Comparison of ENCODE assay signal across 18 cellular contexts in the genomic region with DNA sequence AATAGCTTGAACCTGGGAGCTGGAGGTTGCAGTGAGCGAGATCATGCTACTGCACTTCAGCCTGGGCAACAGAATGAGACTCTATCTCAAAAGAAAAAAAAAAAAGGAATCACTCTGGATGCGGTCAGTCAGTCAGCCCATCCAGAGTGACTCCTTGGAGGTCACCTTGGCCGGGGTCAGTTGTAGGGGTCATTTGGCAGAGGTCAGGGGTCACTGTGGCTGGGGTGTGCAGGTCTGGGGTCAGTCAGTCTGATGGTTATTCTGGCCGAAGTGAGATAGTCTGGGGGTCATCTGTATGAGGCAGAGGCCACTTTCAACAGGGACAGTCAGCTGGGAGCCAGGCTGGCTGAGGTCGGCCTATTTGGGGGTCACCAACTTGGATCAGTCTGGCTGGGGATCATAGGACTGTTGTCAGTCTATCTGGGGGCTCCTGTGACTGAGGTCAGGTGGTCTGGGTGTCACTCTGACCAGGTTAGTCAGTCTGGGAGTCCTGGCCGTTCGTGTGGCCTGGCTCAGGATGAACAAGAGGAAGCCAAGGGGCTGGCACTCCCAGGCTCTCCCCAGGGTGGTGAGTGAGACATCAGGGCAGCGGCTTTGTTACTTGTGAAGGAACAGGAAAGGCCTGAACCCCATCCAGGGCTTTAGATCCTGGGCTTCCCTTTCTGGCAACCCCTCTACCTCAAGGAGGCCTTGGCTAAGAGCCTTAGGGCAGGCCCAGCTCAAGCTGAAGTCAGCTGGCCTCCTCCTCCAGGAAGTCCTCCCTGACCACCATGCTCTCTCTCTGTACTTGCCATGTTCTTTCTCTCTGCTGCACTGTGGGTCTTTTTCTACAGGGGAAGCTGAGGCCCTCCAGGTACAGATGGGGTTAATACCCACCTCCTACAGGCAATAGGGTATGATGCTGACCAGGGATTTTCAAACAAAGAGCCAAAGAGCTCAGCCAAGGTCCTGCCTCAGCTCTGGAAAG. TPM values are rescaled to one million over a fixed set of nuclear protein-coding genes. Genes with fewer than 3 reads are reported as not detected.
A peak's percentile ranks its signal among the peaks of the same experiment; 100 is the strongest.
DNase-seq lines count a peak whose midpoint lies in the region; ATAC-seq and TF ChIP-seq lines count a peak whose summit lies in the region.
"Had no signal": no experiment of that assay in that cellular context is flagged by ENCODE, and none has a peak within 500 bp of the region (broad histone marks: within the 10 kb centered on the region; RNA-seq: fewer than 3 reads in every experiment).

No MANE protein-coding gene starts in this region.

- peak overlapping the region; percentile 43 for H3K14ac ChIP-seq in trophoblast cell (ENCODE audit: low read length)

- H3K4me3 Mint-ChIP-seq in CD8-positive, alpha-beta memory T cell = no peak overlapping the region

- H3K4ac ChIP-seq in trophoblast cell (ENCODE audit: low read depth, low read length) = peak overlapping the region; percentile 69

- WGBS in trophoblast cell (ENCODE audit: extremely low coverage, insufficient coverage, insufficient read length) = no CpG with 5 or more reads among the region's 8 CpGs

- no peaks in the 10 kb centered on the region for H3K9me3 Mint-ChIP-seq in CD8-positive, alpha-beta memory T cell

- H3K27ac ChIP-seq in KOPT-K1 (ENCODE audit: low read depth, low read length, poor library complexity, severe bottlenecking) (peak overlapping the region; percentile 19), trophoblast cell (ENCODE audit: low read depth, low read length) (no peak overlapping the region), tibial artery (no peak overlapping the region)
- H3K27ac ChIP-seq in CD8-positive, alpha-beta memory T cell (ENCODE audit: low read depth, low read length) = no peak overlapping the region
- H3K27ac ChIP-seq: BLaER1 treated with 17β-estradiol and CSF1 and Interleukin-3, amounts not matched to agents 10 nM and 100 nM; KMS-11; SK-N-MC had no signal

- H4K91ac ChIP-seq in trophoblast cell (ENCODE audit: low read depth, low read length) = peak overlapping the region; percentile 92

- peak overlapping the region; percentile 49 for H2BK5ac ChIP-seq in trophoblast cell (ENCODE audit: low read depth, low read length, poor library complexity)

- H3K4me3 ChIP-seq in epithelial cell of esophagus (ENCODE audit: low read length) = no peak overlapping the region
- no peak overlapping the region for H3K4me3 ChIP-seq in trophoblast cell (ENCODE audit: low read depth, low read length)
- H3K4me3 ChIP-seq in CD8-positive, alpha-beta memory T cell (ENCODE audit: low read length) = no peak overlapping the region
- H3K4me3 ChIP-seq in tibial artery = no peak overlapping the region
- H3K4me3 ChIP-seq: BLaER1 treated with 17β-estradiol and CSF1 and Interleukin-3, amounts not matched to agents 10 nM and 100 nM; SK-N-MC had no signal

- no peaks in the 10 kb centered on the region for H3K4me1 Mint-ChIP-seq in CD8-positive, alpha-beta memory T cell

- peaks cover 35% of the 10 kb centered on the region for H3K79me1 ChIP-seq in trophoblast cell (ENCODE audit: low read length)

- no peak for TF ChIP-seq CTCF in epithelial cell of esophagus (IDR thresholded peaks at IDR 0.05; ENCODE audit: insufficient read depth, low read depth, low read length, missing control alignments)
- no peak for TF ChIP-seq CTCF in tibial artery (IDR thresholded peaks at IDR 0.05)

- H2AK5ac ChIP-seq in trophoblast cell (ENCODE audit: low read length) = peak overlapping the region; percentile 55

- peaks cover 2 to 35% of the 10 kb centered on the region in 2 donors for H3K27me3 Mint-ChIP-seq in CD8-positive, alpha-beta memory T cell

- CTCF ChIA-PET in CD8-positive, alpha-beta memory T cell (lab: Charles Lee) = interaction anchor here (0.6 to 0.7 kb wide), 2 partner anchors 16 to 1129 kb away, joined by 3 read pairs; no protein-coding TSS in a partner anchor

- peak; percentile 9 for DNase-seq in D341Med (ENCODE audit: low spot score)
- peak; percentile 17 for DNase-seq in epithelial cell of esophagus (ENCODE audit: low read depth)
- DNase-seq in trophoblast cell = no peak
- no peak for DNase-seq in CD8-positive, alpha-beta memory T cell
- DNase-seq in tibial artery = no peak
- DNase-seq in NCI-H345 (lab: John Stamatoyannopoulos, UW) = no peak
- DNase-seq: DMS79 treated with DMSO at 0.1 percent for 48 hours, NCI-H1092 treated with DMSO at 0.1 percent for 48 hours, NCI-H146, NCI-H2029 treated with DMSO at 0.1 percent for 48 hours, NCI-H2171, OCI-M1, Right ventricle myocardium superior had no signal

- no peaks in the 10 kb centered on the region for H3K36me3 Mint-ChIP-seq in CD8-positive, alpha-beta memory T cell

- H2BK12ac ChIP-seq in trophoblast cell (ENCODE audit: low read length) = peak overlapping the region; percentile 82

- intact Hi-C loops in tibial artery (cut with DNase I; ENCODE audit: low total_unique reads) = no loop called here

- H3K18ac ChIP-seq in trophoblast cell (ENCODE audit: low read length) = peak overlapping the region; percentile 13

- peak overlapping the region; percentile 69 for H2BK120ac ChIP-seq in trophoblast cell (ENCODE audit: insufficient read depth, low read length, poor library complexity)

- H4K12ac ChIP-seq in trophoblast cell (ENCODE audit: low read depth, low read length) = peak overlapping the region; percentile 22

- H3K9ac ChIP-seq in trophoblast cell (ENCODE audit: low read length) = no peak overlapping the region
- H3K9ac ChIP-seq: BLaER1 treated with 17β-estradiol and CSF1 and Interleukin-3, amounts not matched to agents 10 nM and 100 nM; KMS-11 had no signal

- H3K9me3 ChIP-seq in KOPT-K1 (ENCODE audit: insufficient read depth, low read length, poor library complexity, severe bottlenecking) (no peaks in the 10 kb centered on the region), trophoblast cell (ENCODE audit: insufficient read depth, low read depth, low read length) (peaks cover 3% of the 10 kb centered on the region), tibial artery (no peaks in the 10 kb centered on the region)
- H3K9me3 ChIP-seq in CD8-positive, alpha-beta memory T cell (ENCODE audit: low read length) = no peaks in the 10 kb centered on the region
- H3K9me3 ChIP-seq: BLaER1 treated with 17β-estradiol and CSF1 and Interleukin-3, amounts not matched to agents 10 nM and 100 nM had no signal

- no peak overlapping the region for H3K23ac ChIP-seq in trophoblast cell (ENCODE audit: low read length)

- H2AFZ ChIP-seq in trophoblast cell (ENCODE audit: insufficient read depth, low read length, poor library complexity) = no peak overlapping the region

- H3K36me3 ChIP-seq in KOPT-K1 (ENCODE audit: insufficient read depth, low read length) (no peaks in the 10 kb centered on the region), trophoblast cell (ENCODE audit: control insufficient read depth in 1 of 2, insufficient read depth in 2 of 2, low read length in 2 of 2) (no peaks in the 10 kb centered on the region), tibial artery (no peaks in the 10 kb centered on the region)
- no peaks in the 10 kb centered on the region for H3K36me3 ChIP-seq in CD8-positive, alpha-beta memory T cell (ENCODE audit: insufficient read depth, low read length)
- H3K36me3 ChIP-seq: BLaER1 treated with 17β-estradiol and CSF1 and Interleukin-3, amounts not matched to agents 10 nM and 100 nM had no signal

- H4K8ac ChIP-seq in trophoblast cell (ENCODE audit: low read depth, low read length) = peak overlapping the region; percentile 36

- POLR2A ChIA-PET in CD8-positive, alpha-beta memory T cell (lab: Charles Lee) = no interaction called here

- H3K27me3 ChIP-seq in trophoblast cell (ENCODE audit: insufficient read depth, low read length) = no peaks in the 10 kb centered on the region
- H3K27me3 ChIP-seq in CD8-positive, alpha-beta memory T cell (ENCODE audit: insufficient read depth, low read length, poor library complexity, severe bottlenecking) = no peaks in the 10 kb centered on the region
- H3K27me3 ChIP-seq in tibial artery = no peaks in the 10 kb centered on the region

- no peak overlapping the region for H3K4me2 ChIP-seq in trophoblast cell (ENCODE audit: low read length)
- H3K4me2 ChIP-seq: BLaER1 treated with 17β-estradiol and CSF1 and Interleukin-3, amounts not matched to agents 10 nM and 100 nM; KMS-11 had no signal

- H3K4me1 ChIP-seq in trophoblast cell (ENCODE audit: control insufficient read depth in 1 of 2, insufficient read depth in 2 of 2, low read length in 2 of 2) (peaks cover 42 to 43% of the 10 kb centered on the region in 2 experiments), tibial artery (peaks cover 0 to 4% (median 0%) of the 10 kb centered on the region in 4 donors)
- H3K4me1 ChIP-seq in CD8-positive, alpha-beta memory T cell (ENCODE audit: insufficient read depth, low read length) = no peaks in the 10 kb centered on the region

- no peak for ATAC-seq in GM19455 (IDR thresholded peaks at IDR 0.05; ENCODE audit: unreplicated experiment)

- H3K79me2 ChIP-seq in trophoblast cell (ENCODE audit: control insufficient read depth, insufficient read depth, low read length, poor library complexity) = peaks cover 20% of the 10 kb centered on the region

- H3K27ac Mint-ChIP-seq in CD8-positive, alpha-beta memory T cell = no peak overlapping the region

RNA-seq across cellular contexts. Expression of a gene that starts 15.1 kb away (rescaled TPM):
- 33.5 and 35.1 TPM in 2 replicates for polyA plus RNA-seq in trophoblast cell (2013)
- total RNA-seq in CD8-positive, alpha-beta memory T cell = under 1 TPM; 0.13 to 0.51 TPM
- 0.62 TPM for polyA plus RNA-seq in CD8-positive, alpha-beta memory T cell

RNA-seq across cellular contexts. Expression of a gene that starts 20.7 kb away (rescaled TPM):
- 17.6 and 18.9 TPM in 2 replicates for polyA plus RNA-seq in trophoblast cell (2013)
- total RNA-seq in CD8-positive, alpha-beta memory T cell = 10 to 100 TPM; 33.8 to 41.1 TPM
- polyA plus RNA-seq in CD8-positive, alpha-beta memory T cell = 14.5 TPM

Comparison
In these comparisons a context has a peak if more than half of its experiments do, and no peak if none do; other contexts are left out.
1. DNase-seq: peak in D341Med (single experiment) and epithelial cell of esophagus (single experiment); none in trophoblast cell (0 of 2), CD8-positive, alpha-beta memory T cell (0 of 5), tibial artery (0 of 2) and NCI-H345 (single experiment).